1 cellular context compared by ENCODE assay signal in the genomic region with DNA sequence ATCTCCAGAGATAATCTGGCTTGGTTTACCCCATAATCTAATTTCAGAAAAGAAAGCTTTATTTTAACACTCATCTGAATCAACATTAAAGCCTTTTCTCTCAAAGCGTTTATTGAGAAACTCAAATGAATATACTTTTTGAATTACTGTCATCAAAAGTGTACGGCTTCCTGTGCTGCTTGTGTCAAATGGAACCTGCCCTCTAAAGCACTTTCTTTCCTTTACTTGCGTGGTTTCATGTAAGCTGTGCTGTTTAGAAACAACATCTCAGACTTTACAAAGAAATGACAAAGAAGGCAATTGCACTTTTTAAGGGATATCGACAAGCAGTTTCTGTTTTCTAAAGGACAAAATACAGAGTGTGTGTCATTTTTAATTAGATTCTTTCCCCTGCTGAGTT.
TF ChIP-seq lines count a peak whose summit lies in the region.

No MANE protein-coding gene starts in this region.

TF ChIP-seq in HepG2, 621 proteins besides CTCF, POLR2A, EP300 and RAD21:
- no peak for TF ChIP-seq ERF (CRISPR knock-in tag; IDR thresholded peaks at IDR 0.05)
- TF ChIP-seq ZSCAN22 (CRISPR knock-in tag; IDR thresholded peaks at IDR 0.05), result no peak
- no peak for TF ChIP-seq SIX1 (CRISPR knock-in tag; IDR thresholded peaks at IDR 0.05; ENCODE audit: borderline replicate concordance)
- TF ChIP-seq RAD51 (IDR thresholded peaks at IDR 0.05; ENCODE audit: borderline replicate concordance), result no peak
- TF ChIP-seq, protein P1, sequence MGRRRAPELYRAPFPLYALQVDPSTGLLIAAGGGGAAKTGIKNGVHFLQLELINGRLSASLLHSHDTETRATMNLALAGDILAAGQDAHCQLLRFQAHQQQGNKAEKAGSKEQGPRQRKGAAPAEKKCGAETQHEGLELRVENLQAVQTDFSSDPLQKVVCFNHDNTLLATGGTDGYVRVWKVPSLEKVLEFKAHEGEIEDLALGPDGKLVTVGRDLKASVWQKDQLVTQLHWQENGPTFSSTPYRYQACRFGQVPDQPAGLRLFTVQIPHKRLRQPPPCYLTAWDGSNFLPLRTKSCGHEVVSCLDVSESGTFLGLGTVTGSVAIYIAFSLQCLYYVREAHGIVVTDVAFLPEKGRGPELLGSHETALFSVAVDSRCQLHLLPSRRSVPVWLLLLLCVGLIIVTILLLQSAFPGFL (CRISPR knock-in tag; IDR thresholded peaks at IDR 0.05), result no peak
- TF ChIP-seq PHF8 (CRISPR knock-in tag; IDR thresholded peaks at IDR 0.05), result no peak
- TF ChIP-seq MLLT10 (CRISPR knock-in tag; IDR thresholded peaks at IDR 0.05), result no peak
- TF ChIP-seq ZNF704 (CRISPR knock-in tag; IDR thresholded peaks at IDR 0.05; ENCODE audit: borderline replicate concordance), result no peak
- TF ChIP-seq, protein P2, sequence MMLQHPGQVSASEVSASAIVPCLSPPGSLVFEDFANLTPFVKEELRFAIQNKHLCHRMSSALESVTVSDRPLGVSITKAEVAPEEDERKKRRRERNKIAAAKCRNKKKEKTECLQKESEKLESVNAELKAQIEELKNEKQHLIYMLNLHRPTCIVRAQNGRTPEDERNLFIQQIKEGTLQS (CRISPR knock-in tag; IDR thresholded peaks at IDR 0.05), result no peak
